30 cellular contexts compared by ENCODE assay signal in genomic region chr9:32045513-32045912, GRCh38.
"Had no signal": no experiment of that assay in that cellular context is flagged by ENCODE, and none has a peak within 500 bp of the region (broad histone marks: within the 10 kb centered on the region; RNA-seq: fewer than 3 reads in every experiment).

No MANE protein-coding gene starts in this region.

- DNase-seq: activated effector memory CD4-positive, alpha-beta T cell treated with anti-CD3 and anti-CD28 coated beads, Interleukin-2, amount 50 U/mL, for 16 hours; activated effector memory CD4-positive, alpha-beta T cell treated with Interleukin-2 at 50 U/mL for 16 hours; activated gamma-delta T cell; activated gamma-delta T cell treated with Interleukin-2 at 50 U/mL for 16 hours; activated naive CD4-positive, alpha-beta T cell; activated naive CD4-positive, alpha-beta T cell treated with anti-CD3 and anti-CD28 coated beads for 36 hours; activated naive CD4-positive, alpha-beta T cell treated with anti-CD3 and anti-CD28 coated beads, Interleukin-2, amount 10 ng/mL, durations not matched to agents 7 days and 5 days; activated naive CD4-positive, alpha-beta T cell treated with anti-CD3 and anti-CD28 coated beads, Interleukin-2, amount 50 U/mL, for 16 hours; activated naive CD4-positive, alpha-beta T cell treated with Interleukin-2 at 50 U/mL for 16 hours; activated naive CD8-positive, alpha-beta T cell treated with anti-CD3 and anti-CD28 coated beads for 36 hours; activated naive CD8-positive, alpha-beta T cell treated with anti-CD3 and anti-CD28 coated beads, Interleukin-2, amount 10 ng/mL, durations not matched to agents 7 days and 5 days; activated naive CD8-positive, alpha-beta T cell treated with anti-CD3 and anti-CD28 coated beads, Interleukin-2, amount 50 U/mL, for 24 hours; activated T-cell treated with anti-CD3 and anti-CD28 coated beads, Interleukin-2, amount 50 U/mL, for 1 hour; activated T-cell treated with anti-CD3 and anti-CD28 coated beads, Interleukin-2, amount 50 U/mL, for 24 hours; activated T-cell treated with anti-CD3 and anti-CD28 coated beads, Interleukin-2, amount 50 U/mL, for 4 hours; activated T-cell treated with anti-CD3 and anti-CD28 coated beads, Interleukin-2, amount 50 U/mL, for 48 hours; activated T-cell treated with anti-CD3 and anti-CD28 coated beads, Interleukin-2, amount 50 U/mL, for 72 hours; adrenal gland; amniotic stem cell; amygdala; anterior cingulate cortex; aorta; body of pancreas; brain microvascular endothelial cell; caudate nucleus; central memory CD4-positive, alpha-beta T cell; cerebellar nuclear complex had no signal

- H3K4me3 ChIP-seq: adrenal gland, ascending aorta, body of pancreas, breast epithelium, cardiac muscle cell had no signal

- H3K36me3 ChIP-seq: adrenal gland, ascending aorta, brain microvascular endothelial cell, breast epithelium, cardiac muscle cell had no signal

- H3K27me3 ChIP-seq: adrenal gland, ascending aorta, body of pancreas, brain microvascular endothelial cell, breast epithelium, cardiac muscle cell had no signal

- H3K9me3 ChIP-seq: adrenal gland, ascending aorta, body of pancreas, breast epithelium had no signal

- H3K27ac ChIP-seq: adrenal gland, ascending aorta, body of pancreas, brain microvascular endothelial cell, breast epithelium, cardiac muscle cell had no signal
